Comparison of ENCODE assay signal across 3 cellular contexts in genomic region chr1:115575661-115576060, GRCh38.
"Had no signal": no experiment of that assay in that cellular context is flagged by ENCODE, and none has a peak within 500 bp of the region (broad histone marks: within the 10 kb centered on the region; RNA-seq: fewer than 3 reads in every experiment).

No MANE protein-coding gene starts in this region.

- DNase-seq: GDM1, GF-D8 had no signal

- H3K4me3 ChIP-seq: GM12878 had no signal
